In the genomic region with DNA sequence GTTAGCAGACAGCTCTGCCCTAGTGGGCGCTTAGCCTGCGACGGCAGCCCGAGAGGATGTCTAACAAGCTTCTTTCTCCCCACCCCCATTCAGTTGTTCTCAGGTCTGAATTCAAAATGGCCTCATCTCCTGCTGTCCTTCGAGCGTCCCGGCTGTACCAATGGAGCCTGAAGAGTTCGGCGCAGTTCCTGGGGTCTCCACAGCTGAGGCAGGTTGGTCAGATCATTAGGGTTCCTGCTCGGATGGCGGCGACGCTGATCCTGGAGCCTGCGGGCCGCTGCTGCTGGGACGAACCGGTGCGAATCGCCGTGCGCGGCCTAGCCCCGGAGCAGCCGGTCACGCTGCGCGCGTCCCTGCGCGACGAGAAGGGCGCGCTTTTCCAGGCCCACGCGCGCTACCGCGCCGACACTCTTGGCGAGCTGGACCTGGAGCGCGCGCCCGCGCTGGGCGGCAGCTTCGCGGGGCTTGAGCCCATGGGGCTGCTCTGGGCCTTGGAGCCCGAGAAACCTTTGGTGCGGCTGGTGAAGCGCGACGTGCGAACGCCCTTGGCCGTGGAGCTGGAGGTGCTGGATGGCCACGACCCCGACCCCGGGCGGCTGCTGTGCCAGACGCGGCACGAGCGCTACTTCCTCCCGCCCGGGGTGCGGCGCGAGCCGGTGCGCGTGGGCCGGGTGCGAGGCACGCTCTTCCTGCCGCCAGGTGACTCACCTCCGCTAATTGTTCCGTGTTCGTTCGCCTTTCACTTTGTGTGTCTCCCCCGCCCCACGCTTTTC, we compare ENCODE assay signal across 8 cellular contexts. TPM values are rescaled to one million over a fixed set of nuclear protein-coding genes. Genes with fewer than 3 reads are reported as not detected.
DNase-seq lines count a peak whose midpoint lies in the region; ATAC-seq and TF ChIP-seq lines count a peak whose summit lies in the region.
"Not testable (repeated sequence)": the region's sequence is repeated elsewhere in the genome, so short reads cannot be mapped to it uniquely, and the experiment has no call there.

A gene with protein sequence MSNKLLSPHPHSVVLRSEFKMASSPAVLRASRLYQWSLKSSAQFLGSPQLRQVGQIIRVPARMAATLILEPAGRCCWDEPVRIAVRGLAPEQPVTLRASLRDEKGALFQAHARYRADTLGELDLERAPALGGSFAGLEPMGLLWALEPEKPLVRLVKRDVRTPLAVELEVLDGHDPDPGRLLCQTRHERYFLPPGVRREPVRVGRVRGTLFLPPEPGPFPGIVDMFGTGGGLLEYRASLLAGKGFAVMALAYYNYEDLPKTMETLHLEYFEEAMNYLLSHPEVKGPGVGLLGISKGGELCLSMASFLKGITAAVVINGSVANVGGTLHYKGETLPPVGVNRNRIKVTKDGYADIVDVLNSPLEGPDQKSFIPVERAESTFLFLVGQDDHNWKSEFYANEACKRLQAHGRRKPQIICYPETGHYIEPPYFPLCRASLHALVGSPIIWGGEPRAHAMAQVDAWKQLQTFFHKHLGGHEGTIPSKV (plus strand): TSS at position 29 of the 773 bp plus-strand sequence. CDS start 28 bp downstream, at position 57.

- peak; percentile 9 for TF ChIP-seq CTCF in fibroblast of the aortic adventitia (IDR thresholded peaks at IDR 0.05; ENCODE audit: insufficient read depth, low read length)
- TF ChIP-seq CTCF in natural killer cell (IDR thresholded peaks at IDR 0.05), result not testable (repeated sequence)

- not testable (repeated sequence) for H3K9me3 Mint-ChIP-seq in natural killer cell; stimulated activated memory B cell treated with anti-CD40 and anti-IgM and Interleukin-4, amounts not matched to agents 10 μg/mL and 1 μg/mL and 100 μg/mL, for 72 hours

- H3K27ac Mint-ChIP-seq in natural killer cell, result peak within 1 kb of the TSS; percentile 92 to 94
- H3K27ac Mint-ChIP-seq in stimulated activated memory B cell treated with anti-CD40 and anti-IgM and Interleukin-4, amounts not matched to agents 10 μg/mL and 1 μg/mL and 100 μg/mL, for 72 hours, result peak within 1 kb of the TSS; percentile 97

- DNase-seq in DMS53 treated with DMSO at 0.1 percent for 48 hours (lab: John Stamatoyannopoulos, UW; ENCODE audit: unreplicated experiment), result peak; percentile 52
- peak; percentile 86 for DNase-seq in M059J (ENCODE audit: low read depth)
- DNase-seq in SIG-M5 treated with dmso at 0.1 percent for 504 hours (lab: John Stamatoyannopoulos, UW; ENCODE audit: unreplicated experiment), result peak; percentile 77
- peak; percentile 48 for DNase-seq in activated gamma-delta T cell (lab: John Stamatoyannopoulos, UW)
- DNase-seq in fibroblast of the aortic adventitia (ENCODE audit: low read depth), result peak; percentile 94
- DNase-seq in natural killer cell, result peak; percentile 71

- H3K4me3 ChIP-seq in fibroblast of the aortic adventitia (ENCODE audit: low read depth, low read length), result peak within 1 kb of the TSS; percentile 75

- not testable (repeated sequence) for H3K36me3 Mint-ChIP-seq in natural killer cell
- peaks cover 19% of the 10 kb centered on the region for H3K36me3 Mint-ChIP-seq in stimulated activated memory B cell treated with anti-CD40 and anti-IgM and Interleukin-4, amounts not matched to agents 10 μg/mL and 1 μg/mL and 100 μg/mL, for 72 hours

- ATAC-seq in GM21786 (IDR thresholded peaks at IDR 0.05; ENCODE audit: unreplicated experiment), result peak; percentile 67
- ATAC-seq in natural killer cell, result peak; percentile 73 to 85 (median 77)
- peak; percentile 86 for ATAC-seq in stimulated activated memory B cell treated with anti-CD40 and anti-IgM and Interleukin-4, amounts not matched to agents 10 μg/mL and 1 μg/mL and 100 μg/mL, for 72 hours

- not testable (repeated sequence) for H3K27me3 Mint-ChIP-seq in natural killer cell (ENCODE audit: low read depth in 2 of 2); stimulated activated memory B cell treated with anti-CD40 and anti-IgM and Interleukin-4, amounts not matched to agents 10 μg/mL and 1 μg/mL and 100 μg/mL, for 72 hours

- peak within 1 kb of the TSS; percentile 93 for H3K4me3 Mint-ChIP-seq in natural killer cell
- peak within 1 kb of the TSS; percentile 87 for H3K4me3 Mint-ChIP-seq in stimulated activated memory B cell treated with anti-CD40 and anti-IgM and Interleukin-4, amounts not matched to agents 10 μg/mL and 1 μg/mL and 100 μg/mL, for 72 hours

- peaks cover 29 to 46% of the 10 kb centered on the region in 2 donors for H3K4me1 Mint-ChIP-seq in natural killer cell
- peaks cover 50% of the 10 kb centered on the region for H3K4me1 Mint-ChIP-seq in stimulated activated memory B cell treated with anti-CD40 and anti-IgM and Interleukin-4, amounts not matched to agents 10 μg/mL and 1 μg/mL and 100 μg/mL, for 72 hours

- intact Hi-C loops in natural killer cell (cut with micrococcal nuclease), result loop anchor here (2.0 kb wide), 1 partner anchor 79 kb away; a partner anchor contains a TSS

RNA-seq across cellular contexts. Expression of the gene that starts here (rescaled TPM):
- total RNA-seq in M059J (2014; rRNA removed; shearing (Covaris generic)), result 18.5 and 26.1 TPM in 2 replicates
- 8.9 and 74.0 TPM in 2 replicates for total RNA-seq in fibroblast of the aortic adventitia (ENCODE audit: low replicate concordance)
- total RNA-seq in natural killer cell, result 10 to 100 TPM; 16.3 to 19.2 (median 17.4) TPM

Comparison
In these comparisons a context has a peak if more than half of its experiments do, and no peak if none do; other contexts are left out.
1. Peak in every context shown above with its lines: DNase-seq, ATAC-seq and H3K4me3 ChIP-seq.